Comparison of ENCODE assay signal across 8 cellular contexts in genomic region chr10:104339469-104340098, GRCh38. TPM values are rescaled to one million over a fixed set of nuclear protein-coding genes. Genes with fewer than 3 reads are reported as not detected.
DNase-seq lines count a peak whose midpoint lies in the region; ATAC-seq and TF ChIP-seq lines count a peak whose summit lies in the region.

No MANE protein-coding gene starts in this region.

- H3K27me3 ChIP-seq in GM06990 (replicated peaks; ENCODE audit: control insufficient read depth, insufficient read depth, low read length) = no peaks in the 10 kb centered on the region
- H3K27me3 ChIP-seq in RWPE2 (ENCODE audit: insufficient read depth, poor library complexity, severe bottlenecking) = no peaks in the 10 kb centered on the region

- peaks cover 34 to 39% of the 10 kb centered on the region in 2 donors for H3K4me1 Mint-ChIP-seq in natural killer cell treated with Interleukin-12 subunit alpha and Interleukin-12 subunit beta and Interleukin-15 and Interleukin-18, amount 100 ng/mL, for 72 hours (ENCODE audit: low read depth in 2 of 2)

- no peaks in the 10 kb centered on the region for H3K9me3 Mint-ChIP-seq in natural killer cell treated with Interleukin-12 subunit alpha and Interleukin-12 subunit beta and Interleukin-15 and Interleukin-18, amount 100 ng/mL, for 72 hours

- peaks cover 20% of the 10 kb centered on the region for H3K4me1 ChIP-seq in RWPE2 (ENCODE audit: insufficient read depth, poor library complexity, severe bottlenecking)

- TF ChIP-seq CTCF in GM06990 (IDR thresholded peaks at IDR 0.05; ENCODE audit: insufficient read depth, low read length, poor library complexity, severe bottlenecking) (no peak), RWPE2 (IDR thresholded peaks at IDR 0.05; ENCODE audit: poor library complexity, severe bottlenecking) (no peak), epithelial cell of proximal tubule (conservative IDR thresholded peaks at IDR 0.05; ENCODE audit: low read depth, low read length) (no peak)

- no peaks in the 10 kb centered on the region for H3K36me3 ChIP-seq in GM06990 (ENCODE audit: control insufficient read depth, insufficient read depth, low read length)
- peaks cover 2% of the 10 kb centered on the region for H3K36me3 ChIP-seq in RWPE2 (ENCODE audit: low read depth)

- peak overlapping the region; percentile 98 to 99 for H3K27ac Mint-ChIP-seq in natural killer cell treated with Interleukin-12 subunit alpha and Interleukin-12 subunit beta and Interleukin-15 and Interleukin-18, amount 100 ng/mL, for 72 hours

- no peaks in the 10 kb centered on the region for H3K9me3 ChIP-seq in RWPE2 (ENCODE audit: severe bottlenecking)

- peak overlapping the region; percentile 99 for H3K27ac ChIP-seq in RWPE2 (ENCODE audit: poor library complexity, severe bottlenecking)

- H3K4me3 Mint-ChIP-seq in natural killer cell treated with Interleukin-12 subunit alpha and Interleukin-12 subunit beta and Interleukin-15 and Interleukin-18, amount 100 ng/mL, for 72 hours = peak overlapping the region; percentile 91

- DNase-seq in GM06990 (ENCODE audit: extremely low read depth, insufficient read length) (no peak), RWPE2 (ENCODE audit: low spot score) (no peak), epithelial cell of proximal tubule (ENCODE audit: low read depth) (peak; percentile 60), MV-4-11 (lab: John Stamatoyannopoulos, UW) (no peak), NCI-H1092 (lab: John Stamatoyannopoulos, UW) (no peak)
- no peak for DNase-seq in natural killer cell treated with Interleukin-12 subunit alpha and Interleukin-12 subunit beta and Interleukin-15 and Interleukin-18, amount 100 ng/mL, for 72 hours (ENCODE audit: low spot score)

- H3K4me3 ChIP-seq in GM06990 (replicated peaks; ENCODE audit: low read depth, low read length) (peak overlapping the region; percentile 76; the same call in 1 of the 2 replicates), RWPE2 (ENCODE audit: severe bottlenecking) (peak overlapping the region; percentile 91), epithelial cell of proximal tubule (ENCODE audit: low read depth, low read length) (peak overlapping the region; percentile 90)

- ATAC-seq in RWPE2 (ENCODE audit: low read depth) = peak; percentile 66
- no peak for ATAC-seq in natural killer cell treated with Interleukin-12 subunit alpha and Interleukin-12 subunit beta and Interleukin-15 and Interleukin-18, amount 100 ng/mL, for 72 hours
- no peak for ATAC-seq in HG02678 (IDR thresholded peaks at IDR 0.05; ENCODE audit: unreplicated experiment)
- no peak for ATAC-seq in HG03108 (IDR thresholded peaks at IDR 0.05; ENCODE audit: unreplicated experiment)

- no peaks in the 10 kb centered on the region for H3K27me3 Mint-ChIP-seq in natural killer cell treated with Interleukin-12 subunit alpha and Interleukin-12 subunit beta and Interleukin-15 and Interleukin-18, amount 100 ng/mL, for 72 hours

- peaks cover 6% of the 10 kb centered on the region for H3K36me3 Mint-ChIP-seq in natural killer cell treated with Interleukin-12 subunit alpha and Interleukin-12 subunit beta and Interleukin-15 and Interleukin-18, amount 100 ng/mL, for 72 hours

RNA-seq across cellular contexts. Expression of gene ITPRIP, which starts 1.3 kb away (rescaled TPM):
- 13.8 and 16.8 TPM in 2 replicates for total RNA-seq in epithelial cell of proximal tubule
- total RNA-seq in natural killer cell treated with Interleukin-12 subunit alpha and Interleukin-12 subunit beta and Interleukin-15 and Interleukin-18, amount 100 ng/mL, for 72 hours = 10 to 100 TPM; 42.1 to 63.0 TPM

RNA-seq across cellular contexts. Expression of gene CFAP58, which starts 14.0 kb away (rescaled TPM):
- 0.23 and 0.29 TPM in 2 replicates for total RNA-seq in epithelial cell of proximal tubule
- total RNA-seq in natural killer cell treated with Interleukin-12 subunit alpha and Interleukin-12 subunit beta and Interleukin-15 and Interleukin-18, amount 100 ng/mL, for 72 hours = under 1 TPM; 0.38 to 0.67 TPM
